ENCODE assay signal across 28 cellular contexts in the genomic region with DNA sequence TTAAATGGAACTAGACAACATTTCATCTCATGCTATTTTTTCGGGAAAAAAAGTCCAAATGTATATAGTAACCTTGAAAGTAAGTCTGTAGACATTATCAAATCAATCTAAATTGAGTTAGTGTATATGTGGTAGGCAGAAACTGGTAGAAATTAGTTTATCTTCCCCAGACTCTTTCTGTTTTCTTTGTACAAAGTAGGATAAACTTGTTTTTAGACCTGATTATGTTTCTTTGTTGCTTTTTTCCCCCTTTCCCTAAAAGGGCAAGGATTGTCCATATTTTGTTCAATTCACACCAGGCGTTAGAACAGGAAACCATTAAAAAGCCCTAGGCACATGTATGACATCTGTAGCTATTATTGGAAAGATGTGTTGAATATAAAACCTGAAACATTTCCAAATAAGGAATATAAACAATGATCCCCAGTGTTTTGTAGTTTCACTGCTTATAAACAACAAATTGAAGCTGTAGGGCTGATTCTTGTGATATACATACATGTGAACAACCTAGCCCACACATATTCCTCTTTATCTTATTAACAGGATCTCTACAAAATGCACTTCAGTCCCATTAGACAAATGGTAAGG.
"Had no signal": no experiment of that assay in that cellular context is flagged by ENCODE, and none has a peak within 500 bp of the region (broad histone marks: within the 10 kb centered on the region; RNA-seq: fewer than 3 reads in every experiment).

No MANE protein-coding gene starts in this region.

- H3K36me3 ChIP-seq: gastroesophageal sphincter, heart left ventricle, sigmoid colon, upper lobe of left lung, vagina had no signal

- H3K4me3 Mint-ChIP-seq: activated CD4-positive, alpha-beta memory T cell treated with anti-CD3 and anti-CD28 coated beads for 36 hours; activated naive CD4-positive, alpha-beta T cell treated with anti-CD3 and anti-CD28 coated beads, Interleukin-2, amount 50 U/mL, for 24 hours; activated naive CD8-positive, alpha-beta T cell treated with anti-CD3 and anti-CD28 coated beads, Interleukin-2, amount 50 U/mL, for 24 hours; central memory CD8-positive, alpha-beta T cell; dendritic cell treated with granulocyte-macrophage colony-stimulating factor and Interleukin-4, amounts not matched to agents 40 ng/mL and 50 ng/mL, for 4 days; natural killer cell treated with Interleukin-12 subunit alpha and Interleukin-12 subunit beta and Interleukin-15 and Interleukin-18, amount 100 ng/mL, for 72 hours; stimulated activated effector memory CD8-positive, alpha-beta T cell treated with anti-CD3 and anti-CD28 coated beads, Interleukin-12 subunit alpha, Interleukin-12 subunit beta, amount 100 ng/mL, for 72 hours; stimulated activated naive CD8-positive, alpha-beta T cell treated with anti-CD3 and anti-CD28 coated beads, Interleukin-15, amount 100 ng/mL, for 72 hours; T-cell had no signal

- H3K27me3 Mint-ChIP-seq: activated CD4-positive, alpha-beta memory T cell treated with anti-CD3 and anti-CD28 coated beads for 36 hours; activated naive CD4-positive, alpha-beta T cell treated with anti-CD3 and anti-CD28 coated beads, Interleukin-2, amount 50 U/mL, for 24 hours; activated naive CD8-positive, alpha-beta T cell treated with anti-CD3 and anti-CD28 coated beads, Interleukin-2, amount 50 U/mL, for 24 hours; central memory CD8-positive, alpha-beta T cell; dendritic cell treated with granulocyte-macrophage colony-stimulating factor and Interleukin-4, amounts not matched to agents 40 ng/mL and 50 ng/mL, for 4 days; natural killer cell treated with Interleukin-12 subunit alpha and Interleukin-12 subunit beta and Interleukin-15 and Interleukin-18, amount 100 ng/mL, for 72 hours; stimulated activated naive CD8-positive, alpha-beta T cell treated with anti-CD3 and anti-CD28 coated beads, Interleukin-15, amount 100 ng/mL, for 72 hours; T-cell had no signal

- ATAC-seq: activated naive CD8-positive, alpha-beta T cell treated with anti-CD3 and anti-CD28 coated beads, Interleukin-2, amount 50 U/mL, for 24 hours; gastroesophageal sphincter; heart left ventricle; natural killer cell treated with Interleukin-12 subunit alpha and Interleukin-12 subunit beta and Interleukin-15 and Interleukin-18, amount 100 ng/mL, for 72 hours; stimulated activated effector memory CD8-positive, alpha-beta T cell treated with anti-CD3 and anti-CD28 coated beads, Interleukin-12 subunit alpha, Interleukin-12 subunit beta, amount 100 ng/mL, for 72 hours; stimulated activated naive CD8-positive, alpha-beta T cell treated with anti-CD3 and anti-CD28 coated beads, Interleukin-15, amount 100 ng/mL, for 72 hours; T-cell had no signal

- H3K4me3 ChIP-seq: gastroesophageal sphincter, heart left ventricle, sigmoid colon, upper lobe of left lung, vagina had no signal

- H3K9me3 ChIP-seq: gastroesophageal sphincter, heart left ventricle, sigmoid colon, upper lobe of left lung, vagina had no signal

- H3K9me3 Mint-ChIP-seq: activated CD4-positive, alpha-beta memory T cell treated with anti-CD3 and anti-CD28 coated beads for 36 hours; activated naive CD4-positive, alpha-beta T cell treated with anti-CD3 and anti-CD28 coated beads, Interleukin-2, amount 50 U/mL, for 24 hours; central memory CD8-positive, alpha-beta T cell; dendritic cell treated with granulocyte-macrophage colony-stimulating factor and Interleukin-4, amounts not matched to agents 40 ng/mL and 50 ng/mL, for 4 days; natural killer cell treated with Interleukin-12 subunit alpha and Interleukin-12 subunit beta and Interleukin-15 and Interleukin-18, amount 100 ng/mL, for 72 hours; stimulated activated effector memory CD8-positive, alpha-beta T cell treated with anti-CD3 and anti-CD28 coated beads, Interleukin-12 subunit alpha, Interleukin-12 subunit beta, amount 100 ng/mL, for 72 hours; stimulated activated naive CD8-positive, alpha-beta T cell treated with anti-CD3 and anti-CD28 coated beads, Interleukin-15, amount 100 ng/mL, for 72 hours had no signal

- H3K27ac Mint-ChIP-seq: activated CD4-positive, alpha-beta memory T cell treated with anti-CD3 and anti-CD28 coated beads for 36 hours; activated naive CD8-positive, alpha-beta T cell treated with anti-CD3 and anti-CD28 coated beads, Interleukin-2, amount 50 U/mL, for 24 hours; dendritic cell treated with granulocyte-macrophage colony-stimulating factor and Interleukin-4, amounts not matched to agents 40 ng/mL and 50 ng/mL, for 4 days; natural killer cell treated with Interleukin-12 subunit alpha and Interleukin-12 subunit beta and Interleukin-15 and Interleukin-18, amount 100 ng/mL, for 72 hours; stimulated activated effector memory CD8-positive, alpha-beta T cell treated with anti-CD3 and anti-CD28 coated beads, Interleukin-12 subunit alpha, Interleukin-12 subunit beta, amount 100 ng/mL, for 72 hours; stimulated activated naive CD8-positive, alpha-beta T cell treated with anti-CD3 and anti-CD28 coated beads, Interleukin-15, amount 100 ng/mL, for 72 hours; T-cell had no signal

- DNase-seq: activated CD4-positive, alpha-beta memory T cell treated with anti-CD3 and anti-CD28 coated beads for 36 hours; activated CD4-positive, alpha-beta T cell treated with anti-CD3 and anti-CD28 coated beads for 48 hours; activated CD4-positive, CD25-positive, alpha-beta regulatory T cell; activated CD8-positive, alpha-beta memory T cell treated with anti-CD3 and anti-CD28 coated beads, Interleukin-2, amount 50 U/mL, for 4 hours; activated gamma-delta T cell treated with Interleukin-2 at 50 U/mL for 16 hours; activated naive CD8-positive, alpha-beta T cell treated with anti-CD3 and anti-CD28 coated beads, Interleukin-2, amount 50 U/mL, for 24 hours; activated T-cell treated with anti-CD3 and anti-CD28 coated beads, Interleukin-2, amount 50 U/mL, for 1 hour; amygdala; effector CD8-positive, alpha-beta T cell; heart left ventricle; mesendoderm; retina; sigmoid colon; small intestine; stimulated activated CD4-positive, alpha-beta T cell treated with anti-CD3 and anti-CD28 coated beads, Interleukin-4, amount 100 ng/mL, for 24 hours; stimulated activated naive CD8-positive, alpha-beta T cell treated with anti-CD3 and anti-CD28 coated beads, Interleukin-15, amount 100 ng/mL, for 72 hours; substantia nigra; T-cell; upper lobe of left lung had no signal

- H3K27ac ChIP-seq: gastroesophageal sphincter, heart left ventricle, sigmoid colon, upper lobe of left lung, vagina had no signal

- H3K27me3 ChIP-seq: gastroesophageal sphincter, heart left ventricle, sigmoid colon, upper lobe of left lung, vagina had no signal

- FAIRE-seq: bronchial epithelial cell, endometrium had no signal

- H3K36me3 Mint-ChIP-seq: natural killer cell treated with Interleukin-12 subunit alpha and Interleukin-12 subunit beta and Interleukin-15 and Interleukin-18, amount 100 ng/mL, for 72 hours; stimulated activated effector memory CD8-positive, alpha-beta T cell treated with anti-CD3 and anti-CD28 coated beads, Interleukin-12 subunit alpha, Interleukin-12 subunit beta, amount 100 ng/mL, for 72 hours; T-cell had no signal

- H3K4me1 Mint-ChIP-seq: central memory CD8-positive, alpha-beta T cell; stimulated activated effector memory CD8-positive, alpha-beta T cell treated with anti-CD3 and anti-CD28 coated beads, Interleukin-12 subunit alpha, Interleukin-12 subunit beta, amount 100 ng/mL, for 72 hours had no signal

- H3K4me1 ChIP-seq: gastroesophageal sphincter, heart left ventricle, sigmoid colon, upper lobe of left lung, vagina had no signal
